8 cellular contexts compared by ENCODE assay signal in genomic region chr6:138970856-138971425, GRCh38. TPM values are rescaled to one million over a fixed set of nuclear protein-coding genes. Genes with fewer than 3 reads are reported as not detected.
DNase-seq lines count a peak whose midpoint lies in the region; ATAC-seq, FAIRE-seq and TF ChIP-seq lines count a peak whose summit lies in the region.

No MANE protein-coding gene starts in this region.

- TF ChIP-seq POLR2A in GM12891 (IDR thresholded peaks at IDR 0.05; ENCODE audit: low read depth, low read length): no peak

- H3K36me3 Mint-ChIP-seq in effector memory CD8-positive, alpha-beta T cell (ENCODE audit: insufficient read depth): peaks cover 6% of the 10 kb centered on the region
- no peaks in the 10 kb centered on the region for H3K36me3 Mint-ChIP-seq in CD4-positive, alpha-beta memory T cell

- peaks cover 74% of the 10 kb centered on the region for H3K4me1 ChIP-seq in CD4-positive, alpha-beta memory T cell (ENCODE audit: insufficient read depth, low read length)

- H3K27ac Mint-ChIP-seq in effector memory CD8-positive, alpha-beta T cell: peak overlapping the region; percentile 22 to 76
- peak overlapping the region in 2 of 7 donors; percentile 2 to 11 for H3K27ac Mint-ChIP-seq in CD4-positive, alpha-beta memory T cell

- CTCF ChIA-PET in CD4-positive, alpha-beta memory T cell (lab: Charles Lee; ENCODE audit: partially characterized antibody): interaction anchor here (1.1 to 1.9 kb wide), 3 partner anchors 11 to 394 kb away, joined by 3 to 5 read pairs (median 3); no protein-coding TSS in a partner anchor

- H3K4me3 Mint-ChIP-seq in effector memory CD8-positive, alpha-beta T cell: peak overlapping the region in 1 of 2 donors; percentile 30
- H3K4me3 Mint-ChIP-seq in CD4-positive, alpha-beta memory T cell: peak overlapping the region in 3 of 8 donors; percentile 6 to 57 (median 7)

- POLR2A ChIA-PET in CD4-positive, alpha-beta memory T cell (lab: Charles Lee; ENCODE audit: partially characterized antibody): interaction anchor here (1.6 kb wide), 1 partner anchor 17 kb away, joined by 5 read pairs; the partner anchor contains the start of gene REPS1

- intact Hi-C loops in CD4-positive, alpha-beta memory T cell (cut with micrococcal nuclease): loop anchor here (2.0 kb wide), 1 partner anchor 14 kb away; no protein-coding TSS in a partner anchor

- no peaks in the 10 kb centered on the region for H3K27me3 ChIP-seq in CD4-positive, alpha-beta memory T cell (ENCODE audit: insufficient read depth, low read length)

- no peaks in the 10 kb centered on the region for H3K36me3 ChIP-seq in CD4-positive, alpha-beta memory T cell (ENCODE audit: insufficient read depth, low read length)

- peak; percentile 90 for ATAC-seq in effector memory CD8-positive, alpha-beta T cell (replicated peaks)
- ATAC-seq in omental fat pad (ENCODE audit: low FRiP score) (peak; percentile 86), HG03439 (IDR thresholded peaks at IDR 0.05; ENCODE audit: unreplicated experiment) (no peak), GM19395 (IDR thresholded peaks at IDR 0.05; ENCODE audit: unreplicated experiment) (no peak)

- H3K4me1 Mint-ChIP-seq in effector memory CD8-positive, alpha-beta T cell (ENCODE audit: low read depth in 2 of 2): peaks cover 42 to 60% of the 10 kb centered on the region in 2 donors
- peaks cover 58 to 89% (median 75%) of the 10 kb centered on the region in 4 donors for H3K4me1 Mint-ChIP-seq in CD4-positive, alpha-beta memory T cell

- no peak overlapping the region for H3K4me3 ChIP-seq in CD4-positive, alpha-beta memory T cell (ENCODE audit: low read length in 2 of 2)

- H3K27ac ChIP-seq in CD4-positive, alpha-beta memory T cell (ENCODE audit: low read depth, low read length): no peak overlapping the region

- H3K9me3 Mint-ChIP-seq in effector memory CD8-positive, alpha-beta T cell: no peaks in the 10 kb centered on the region
- no peaks in the 10 kb centered on the region for H3K9me3 Mint-ChIP-seq in CD4-positive, alpha-beta memory T cell

- no peak for TF ChIP-seq CTCF in omental fat pad (IDR thresholded peaks at IDR 0.05)

- FAIRE-seq in GM12891 (lab: Jason Lieb, UNC): peak; percentile 9

- H3K27me3 Mint-ChIP-seq in effector memory CD8-positive, alpha-beta T cell: no peaks in the 10 kb centered on the region
- H3K27me3 Mint-ChIP-seq in CD4-positive, alpha-beta memory T cell: no peaks in the 10 kb centered on the region

- H3K9me3 ChIP-seq in CD4-positive, alpha-beta memory T cell (ENCODE audit: control insufficient read depth in 1 of 2, low read length in 2 of 2): no peaks in the 10 kb centered on the region

- no peak for DNase-seq in GM12891 (ENCODE audit: insufficient read length, low spot score)
- peak; percentile 97 for DNase-seq in LHCN-M2 (ENCODE audit: low read depth)
- DNase-seq in effector memory CD8-positive, alpha-beta T cell: peak in 1 of 3 experiments; percentile 16
- DNase-seq in omental fat pad (ENCODE audit: low spot score): no peak
- no peak for DNase-seq in CD4-positive, alpha-beta memory T cell
- DNase-seq in activated CD4-positive, CD25-positive, alpha-beta regulatory T cell treated with anti-CD3 and anti-CD28 coated beads, Interleukin-2, amount 50 U/mL, for 72 hours: no peak

TF ChIP-seq in GM12891, 5 proteins besides CTCF, POLR2A, EP300 and RAD21:
- TF ChIP-seq POLR2AphosphoS5 (IDR thresholded peaks at IDR 0.05; ENCODE audit: low read depth, low read length) (no peak), PAX5 (IDR thresholded peaks at IDR 0.05; ENCODE audit: insufficient read depth, low read length, severe bottlenecking) (no peak), TAF1 (IDR thresholded peaks at IDR 0.05; ENCODE audit: low read depth, low read length) (no peak), POU2F2 (IDR thresholded peaks at IDR 0.05; ENCODE audit: low read depth, low read length) (no peak), SPI1 (IDR thresholded peaks at IDR 0.05; ENCODE audit: low read depth, low read length) (no peak)

RNA-seq across cellular contexts. Expression of gene REPS1, which starts 17.1 kb away (rescaled TPM):
- polyA plus RNA-seq in GM12891 (2012; ENCODE audit: low read depth, missing spikeins): 28.3 TPM
- total RNA-seq in LHCN-M2 (2014; rRNA removed): 37.0 and 46.1 TPM in 2 replicates
- polyA plus RNA-seq in LHCN-M2 (2012): 18.4 TPM
- 10 to 100 TPM; 25.2 to 46.0 (median 35.9) TPM for total RNA-seq in omental fat pad
- 10 to 100 TPM; 61.7 to 69.3 TPM for total RNA-seq in CD4-positive, alpha-beta memory T cell
- 10 to 100 TPM; 22.3 to 44.2 TPM for polyA plus RNA-seq in CD4-positive, alpha-beta memory T cell

RNA-seq across cellular contexts. Expression of gene ABRACL, which starts 57.6 kb away (rescaled TPM):
- 127 TPM for polyA plus RNA-seq in GM12891 (2012; ENCODE audit: low read depth, missing spikeins)
- total RNA-seq in LHCN-M2 (2014; rRNA removed) (34.8 and 51.5 TPM in 2 replicates), omental fat pad (10 to 100 TPM in 3 of 4 donors, 1 to 10 TPM in 1; 6.1 to 20.8 (median 17.3) TPM)
- 62.4 TPM for polyA plus RNA-seq in LHCN-M2 (2012)
- 100 to 1,000 TPM; 103 to 112 TPM for total RNA-seq in CD4-positive, alpha-beta memory T cell
- polyA plus RNA-seq in CD4-positive, alpha-beta memory T cell: 100 to 1,000 TPM; 249 to 289 TPM

Comparison
In these comparisons a context has a peak if more than half of its experiments do, and no peak if none do; other contexts are left out.
1. ATAC-seq: peak in effector memory CD8-positive, alpha-beta T cell (single experiment) and omental fat pad (single experiment); none in HG03439 (single experiment) and GM19395 (single experiment).